Comparison of ENCODE assay signal across 8 cellular contexts in genomic region chr1:905071-905749, GRCh38. TPM values are rescaled to one million over a fixed set of nuclear protein-coding genes. Genes with fewer than 3 reads are reported as not detected.
A peak's percentile ranks its signal among the peaks of the same experiment; 100 is the strongest.
DNase-seq lines count a peak whose midpoint lies in the region; ATAC-seq and TF ChIP-seq lines count a peak whose summit lies in the region.

No MANE protein-coding gene starts in this region.

- H3K9ac ChIP-seq in OCI-LY3 (ENCODE audit: low read length), result no peak overlapping the region

- ATAC-seq in naive thymus-derived CD4-positive, alpha-beta T cell, result no peak

- POLR2A ChIA-PET in naive thymus-derived CD4-positive, alpha-beta T cell (lab: Charles Lee), result no interaction called here

- peak overlapping the region; percentile 54 for H3K4me3 ChIP-seq in OCI-LY3 (ENCODE audit: low read length)
- H3K4me3 ChIP-seq in ectodermal cell (ENCODE audit: insufficient read depth, low read depth, low read length), result peak overlapping the region; percentile 29
- peak overlapping the region; percentile 27 for H3K4me3 ChIP-seq in naive thymus-derived CD4-positive, alpha-beta T cell (ENCODE audit: low read length)

- CTCF ChIA-PET in naive thymus-derived CD4-positive, alpha-beta T cell (lab: Charles Lee), result interaction anchor here (1.6 to 2.9 kb wide), 3 partner anchors 14 to 71 kb away, joined by 3 to 17 read pairs (median 4); no protein-coding TSS in a partner anchor

- no peaks in the 10 kb centered on the region for H4K20me1 ChIP-seq in OCI-LY3 (ENCODE audit: insufficient read depth, low read length)

- H3K36me3 Mint-ChIP-seq in naive thymus-derived CD4-positive, alpha-beta T cell, result no peaks in the 10 kb centered on the region

- H3K27me3 ChIP-seq in OCI-LY3 (ENCODE audit: low read depth, low read length) (peaks cover 12% of the 10 kb centered on the region), ectodermal cell (ENCODE audit: control insufficient read depth, insufficient read depth, low read length, poor library complexity, severe bottlenecking) (peaks cover 75% of the 10 kb centered on the region)
- peaks cover 0 to 3% of the 10 kb centered on the region in 2 donors for H3K27me3 ChIP-seq in naive thymus-derived CD4-positive, alpha-beta T cell (ENCODE audit: control insufficient read depth in 2 of 2, insufficient read depth in 2 of 2, low read length in 2 of 2)

- no peaks in the 10 kb centered on the region for H3K9me3 ChIP-seq in OCI-LY3 (ENCODE audit: insufficient read depth, low read length)
- no peaks in the 10 kb centered on the region for H3K9me3 ChIP-seq in ectodermal cell (ENCODE audit: control insufficient read depth, low read length)
- H3K9me3 ChIP-seq in naive thymus-derived CD4-positive, alpha-beta T cell (ENCODE audit: control insufficient read depth in 2 of 3, low read length in 3 of 3), result no peaks in the 10 kb centered on the region

- H3K27ac Mint-ChIP-seq in naive thymus-derived CD4-positive, alpha-beta T cell, result peak overlapping the region in 3 of 9 donors; percentile 14 to 25 (median 21)

- H3K4me2 ChIP-seq in OCI-LY3 (ENCODE audit: low read length), result peak overlapping the region; percentile 51

- H3K27me3 Mint-ChIP-seq in naive thymus-derived CD4-positive, alpha-beta T cell, result peaks cover 16 to 44% (median 32%) of the 10 kb centered on the region in 5 donors

- H3K9me3 Mint-ChIP-seq in naive thymus-derived CD4-positive, alpha-beta T cell, result peaks cover 0 to 4% (median 0%) of the 10 kb centered on the region in 11 donors

- no peaks in the 10 kb centered on the region for H3K36me3 ChIP-seq in OCI-LY3 (replicated peaks; ENCODE audit: low read depth, low read length)
- no peaks in the 10 kb centered on the region for H3K36me3 ChIP-seq in ectodermal cell (ENCODE audit: control insufficient read depth, insufficient read depth, low read length)
- H3K36me3 ChIP-seq in naive thymus-derived CD4-positive, alpha-beta T cell (ENCODE audit: control insufficient read depth in 2 of 3, insufficient read depth in 3 of 3, low read length in 3 of 3), result no peaks in the 10 kb centered on the region

- H3K4me3 Mint-ChIP-seq in naive thymus-derived CD4-positive, alpha-beta T cell, result peak overlapping the region; percentile 63 to 84 (median 72)

- DNase-seq in NCI-H510A treated with DMSO at 0.1 percent for 48 hours (lab: John Stamatoyannopoulos, UW) (peak; percentile 47), NCI-H510A (lab: John Stamatoyannopoulos, UW) (no peak), T-helper 9 cell (no peak), NCI-H446 treated with DMSO at 0.1 percent for 48 hours (lab: John Stamatoyannopoulos, UW) (no peak), NK-92 (lab: John Stamatoyannopoulos, UW; ENCODE audit: unreplicated experiment) (no peak)
- DNase-seq in naive thymus-derived CD4-positive, alpha-beta T cell, result peak in 1 of 9 donors; percentile 35

- intact Hi-C loops in naive thymus-derived CD4-positive, alpha-beta T cell (cut with micrococcal nuclease), result loop anchor here in 1 of 2 donors (1.0 kb wide), 1 partner anchor 71 kb away; no protein-coding TSS in a partner anchor

- H3K27ac ChIP-seq in OCI-LY3 (ENCODE audit: low read length), result no peak overlapping the region
- no peak overlapping the region for H3K27ac ChIP-seq in ectodermal cell (ENCODE audit: insufficient read depth, low read depth, low read length, poor library complexity, severe bottlenecking)
- no peak overlapping the region for H3K27ac ChIP-seq in naive thymus-derived CD4-positive, alpha-beta T cell (ENCODE audit: low read depth, low read length)

- 7 to 8% methylated on average over 49 of the region's 49 CpGs for WGBS in ectodermal cell, 2 experiments

- TF ChIP-seq CTCF in OCI-LY3 (IDR thresholded peaks at IDR 0.05; ENCODE audit: low read depth, low read length), result no peak

- H3K4me1 ChIP-seq in OCI-LY3 (ENCODE audit: low read length) (no peaks in the 10 kb centered on the region), ectodermal cell (ENCODE audit: control insufficient read depth, insufficient read depth, low read length) (no peaks in the 10 kb centered on the region)
- peaks cover 0 to 8% of the 10 kb centered on the region in 2 donors for H3K4me1 ChIP-seq in naive thymus-derived CD4-positive, alpha-beta T cell (ENCODE audit: control insufficient read depth in 2 of 2, insufficient read depth in 2 of 2, low read length in 2 of 2)

- no peak overlapping the region for H2AFZ ChIP-seq in OCI-LY3 (ENCODE audit: low read depth, low read length)

- no peaks in the 10 kb centered on the region for H3K79me2 ChIP-seq in OCI-LY3 (ENCODE audit: low read length)

- H3K4me1 Mint-ChIP-seq in naive thymus-derived CD4-positive, alpha-beta T cell, result peaks cover 4 to 10% (median 7%) of the 10 kb centered on the region in 7 donors

RNA-seq across cellular contexts. Expression of gene SAMD11, which starts 18.5 kb away (rescaled TPM):
- 5.1 TPM for polyA plus RNA-seq in ectodermal cell (2013, experiment 1 of 4)
- polyA plus RNA-seq in ectodermal cell (2013, experiment 2 of 4), result 4.9 TPM
- 10.0 TPM for polyA plus RNA-seq in ectodermal cell (2013, experiment 3 of 4)
- 10.2 TPM for polyA plus RNA-seq in ectodermal cell (2013, experiment 4 of 4)
- total RNA-seq in naive thymus-derived CD4-positive, alpha-beta T cell, result not detected
- under 1 TPM; 0.10 to 0.24 TPM for polyA plus RNA-seq in naive thymus-derived CD4-positive, alpha-beta T cell

RNA-seq across cellular contexts. Expression of gene NOC2L, which starts 53.8 kb away (rescaled TPM):
- 90.0 TPM for polyA plus RNA-seq in ectodermal cell (2013, experiment 1 of 4)
- 87.3 TPM for polyA plus RNA-seq in ectodermal cell (2013, experiment 2 of 4)
- 58.0 TPM for polyA plus RNA-seq in ectodermal cell (2013, experiment 3 of 4)
- 57.1 TPM for polyA plus RNA-seq in ectodermal cell (2013, experiment 4 of 4)
- total RNA-seq in naive thymus-derived CD4-positive, alpha-beta T cell, result 10 to 100 TPM; 46.6 to 88.3 (median 67.9) TPM
- 10 to 100 TPM; 62.7 to 82.5 TPM for polyA plus RNA-seq in naive thymus-derived CD4-positive, alpha-beta T cell

RNA-seq across cellular contexts. Expression of gene KLHL17, which starts 55.2 kb away (rescaled TPM):
- polyA plus RNA-seq in ectodermal cell (2013, experiment 1 of 4), result 27.9 TPM
- polyA plus RNA-seq in ectodermal cell (2013, experiment 2 of 4), result 23.2 TPM
- 24.3 TPM for polyA plus RNA-seq in ectodermal cell (2013, experiment 3 of 4)
- 26.7 TPM for polyA plus RNA-seq in ectodermal cell (2013, experiment 4 of 4)
- total RNA-seq in naive thymus-derived CD4-positive, alpha-beta T cell, result 10 to 100 TPM; 14.2 to 34.2 (median 32.0) TPM
- polyA plus RNA-seq in naive thymus-derived CD4-positive, alpha-beta T cell, result 1 to 10 TPM in 1 of 2 donors, under 1 TPM in 1; 0.58 to 2.6 TPM
